1 cellular context compared by ENCODE assay signal in the genomic region with DNA sequence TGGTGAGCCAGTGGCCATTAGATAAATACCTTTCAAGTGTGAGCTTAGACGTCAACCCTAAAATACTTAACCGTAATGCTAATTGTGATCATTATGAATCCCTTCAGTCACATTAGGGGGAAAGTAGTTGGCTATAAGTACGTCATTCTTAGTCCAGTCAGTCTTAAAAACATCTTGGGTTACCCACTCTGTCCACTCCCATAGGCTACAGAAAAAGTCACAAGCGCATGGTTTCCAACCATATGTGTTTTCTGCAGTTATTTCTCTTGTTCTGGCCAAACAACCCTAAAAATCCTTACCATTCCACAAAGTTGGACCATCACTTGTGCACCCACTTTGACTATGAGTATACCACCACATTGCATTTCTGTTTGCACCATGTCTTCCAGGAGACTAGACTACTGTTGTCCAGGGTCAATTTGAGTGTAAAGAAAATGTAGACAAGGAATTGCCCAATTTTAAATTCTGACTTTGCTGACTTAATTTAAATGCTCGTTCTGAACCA.
TF ChIP-seq lines count a peak whose summit lies in the region.

No MANE protein-coding gene starts in this region.

TF ChIP-seq in K562, 482 proteins besides CTCF, POLR2A, EP300 and RAD21:
- TF ChIP-seq ZNF707 (CRISPR knock-in tag; conservative IDR thresholded peaks at IDR 0.05) (no peak), POLR2AphosphoS2 (IDR thresholded peaks at IDR 0.05; ENCODE audit: low read length) (no peak), IRF2 (CRISPR knock-in tag; IDR thresholded peaks at IDR 0.05) (no peak), TEAD2 (tag; IDR thresholded peaks at IDR 0.05) (no peak), CEBPG (CRISPR knock-in tag; IDR thresholded peaks at IDR 0.05) (no peak), CEBPG (tag; conservative IDR thresholded peaks at IDR 0.05 in 1 of 2, IDR thresholded peaks at IDR 0.05 in 1 of 2) (peak in 1 of 2 experiments; percentile 53; a peak in 1 of 4 replicates), BCLAF1 (IDR thresholded peaks at IDR 0.05; ENCODE audit: borderline replicate concordance in 1 of 2, control insufficient read depth in 1 of 2, low read depth in 2 of 2, low read length in 1 of 2) (no peak), CCNT2 (IDR thresholded peaks at IDR 0.05; ENCODE audit: borderline replicate concordance, extremely low read depth, insufficient read length, low read depth, low read length) (peak; percentile 16), NR2C1 (IDR thresholded peaks at IDR 0.05) (no peak), NR2C1 (tag; IDR thresholded peaks at IDR 0.05) (no peak), RBFOX2 (IDR thresholded peaks at IDR 0.05; ENCODE audit: low read depth, low read length) (peak; percentile 57), THRB (CRISPR knock-in tag; conservative IDR thresholded peaks at IDR 0.05) (0 out of 2 replicates have a peak, but pooled peaks have one; percentile 37), SP1 (CRISPR knock-in tag; IDR thresholded peaks at IDR 0.05) (0 out of 2 replicates have a peak, but pooled peaks have one; percentile 45), PRPF4 (IDR thresholded peaks at IDR 0.05; ENCODE audit: insufficient read depth, low read depth, low read length, poor library complexity, severe bottlenecking) (no peak), RFX5 (IDR thresholded peaks at IDR 0.05; ENCODE audit: low read depth, low read length) (peak; percentile 14; the same call in 1 of the 2 replicates), SUPT5H (IDR thresholded peaks at IDR 0.05) (peak; percentile 65; the same call in 1 of the 2 replicates), POLR2H (tag; IDR thresholded peaks at IDR 0.05; ENCODE audit: low read depth) (peak; percentile 5; the same call in 1 of the 2 replicates), ZNF551 (CRISPR knock-in tag; IDR thresholded peaks at IDR 0.05) (0 out of 2 replicates have a peak, but pooled peaks have one; percentile 28), SNIP1 (IDR thresholded peaks at IDR 0.05; ENCODE audit: low read depth) (0 out of 2 replicates have a peak, but pooled peaks have one; percentile 29), SIN3B (IDR thresholded peaks at IDR 0.05; ENCODE audit: low read depth) (no peak), SMAD1 (IDR thresholded peaks at IDR 0.05; ENCODE audit: low read depth, low read length, partially characterized antibody) (peak; percentile 5), MYC (IDR thresholded peaks at IDR 0.05; ENCODE audit: low read depth, low read length) (no peak), MYC (CRISPR knock-in tag; IDR thresholded peaks at IDR 0.05; ENCODE audit: borderline replicate concordance, low read depth) (0 out of 2 replicates have a peak, but pooled peaks have one; percentile 33), POLR2AphosphoS5 (IDR thresholded peaks at IDR 0.05; ENCODE audit: control insufficient read depth, insufficient read depth, low read depth, low read length) (peak; percentile 41), FOS (IDR thresholded peaks at IDR 0.05; ENCODE audit: extremely low read depth, insufficient read length) (no peak), ZNF253 (CRISPR knock-in tag; conservative IDR thresholded peaks at IDR 0.05) (0 out of 2 replicates have a peak, but pooled peaks have one; percentile 49), CHD4 (IDR thresholded peaks at IDR 0.05; ENCODE audit: insufficient read depth, insufficient replicate concordance, low read depth, low read length, poor library complexity, severe bottlenecking) (no peak), ZNF431 (CRISPR knock-in tag; IDR thresholded peaks at IDR 0.05) (0 out of 2 replicates have a peak, but pooled peaks have one; percentile 37), POLR2B (IDR thresholded peaks at IDR 0.05; ENCODE audit: low read depth, partially characterized antibody) (peak; percentile 52)
- TF ChIP-seq, protein P1, sequence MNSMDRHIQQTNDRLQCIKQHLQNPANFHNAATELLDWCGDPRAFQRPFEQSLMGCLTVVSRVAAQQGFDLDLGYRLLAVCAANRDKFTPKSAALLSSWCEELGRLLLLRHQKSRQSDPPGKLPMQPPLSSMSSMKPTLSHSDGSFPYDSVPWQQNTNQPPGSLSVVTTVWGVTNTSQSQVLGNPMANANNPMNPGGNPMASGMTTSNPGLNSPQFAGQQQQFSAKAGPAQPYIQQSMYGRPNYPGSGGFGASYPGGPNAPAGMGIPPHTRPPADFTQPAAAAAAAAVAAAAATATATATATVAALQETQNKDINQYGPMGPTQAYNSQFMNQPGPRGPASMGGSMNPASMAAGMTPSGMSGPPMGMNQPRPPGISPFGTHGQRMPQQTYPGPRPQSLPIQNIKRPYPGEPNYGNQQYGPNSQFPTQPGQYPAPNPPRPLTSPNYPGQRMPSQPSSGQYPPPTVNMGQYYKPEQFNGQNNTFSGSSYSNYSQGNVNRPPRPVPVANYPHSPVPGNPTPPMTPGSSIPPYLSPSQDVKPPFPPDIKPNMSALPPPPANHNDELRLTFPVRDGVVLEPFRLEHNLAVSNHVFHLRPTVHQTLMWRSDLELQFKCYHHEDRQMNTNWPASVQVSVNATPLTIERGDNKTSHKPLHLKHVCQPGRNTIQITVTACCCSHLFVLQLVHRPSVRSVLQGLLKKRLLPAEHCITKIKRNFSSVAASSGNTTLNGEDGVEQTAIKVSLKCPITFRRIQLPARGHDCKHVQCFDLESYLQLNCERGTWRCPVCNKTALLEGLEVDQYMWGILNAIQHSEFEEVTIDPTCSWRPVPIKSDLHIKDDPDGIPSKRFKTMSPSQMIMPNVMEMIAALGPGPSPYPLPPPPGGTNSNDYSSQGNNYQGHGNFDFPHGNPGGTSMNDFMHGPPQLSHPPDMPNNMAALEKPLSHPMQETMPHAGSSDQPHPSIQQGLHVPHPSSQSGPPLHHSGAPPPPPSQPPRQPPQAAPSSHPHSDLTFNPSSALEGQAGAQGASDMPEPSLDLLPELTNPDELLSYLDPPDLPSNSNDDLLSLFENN (IDR thresholded peaks at IDR 0.05; ENCODE audit: low read depth in 2 of 2, low read length in 2 of 2), result 0 out of 4 replicates have a peak, but pooled peaks of 1 of the 2 experiments have one; percentile 43
